1 cellular context compared by ENCODE assay signal in the genomic region with DNA sequence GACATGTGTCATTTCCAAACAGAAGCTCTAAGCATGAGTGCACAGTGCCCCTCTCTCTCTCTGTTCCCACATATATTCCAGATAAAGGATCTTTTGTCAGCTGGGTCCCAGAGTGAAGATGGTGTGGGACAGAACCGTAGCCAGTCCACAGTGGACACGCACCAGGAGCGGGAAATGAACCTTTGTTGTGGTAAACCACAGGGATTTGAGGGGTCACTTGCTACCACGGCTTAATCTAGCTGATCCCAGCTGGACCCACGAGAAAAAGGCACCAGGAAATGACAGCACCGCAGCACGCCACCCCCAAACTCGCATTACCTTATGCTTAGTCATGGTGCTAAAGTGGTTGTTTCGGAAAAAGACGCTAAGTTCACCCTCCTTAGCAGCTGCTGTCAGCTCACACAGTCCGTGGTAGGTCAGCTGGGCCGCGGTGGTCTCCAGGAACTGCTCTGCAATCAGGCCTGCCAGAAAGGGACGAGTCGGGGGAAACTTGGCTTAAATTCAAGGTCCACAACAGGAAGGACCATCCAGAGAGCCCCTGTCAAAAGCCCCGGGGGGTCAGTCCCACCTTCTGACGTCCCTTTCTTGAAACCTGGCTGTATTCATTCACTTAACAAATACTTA.
A peak's percentile ranks its signal among the peaks of the same experiment; 100 is the strongest.
TF ChIP-seq lines count a peak whose summit lies in the region.

No MANE protein-coding gene starts in this region.

TF ChIP-seq in K562, 482 proteins besides CTCF, POLR2A, EP300 and RAD21 (continued from another document and continues in another):
- TF ChIP-seq ZNF316 (IDR thresholded peaks at IDR 0.05) (peak; percentile 94), ZNF79 (CRISPR knock-in tag; IDR thresholded peaks at IDR 0.05; ENCODE audit: low read depth) (no peak), ETV6 (IDR thresholded peaks at IDR 0.05; ENCODE audit: borderline replicate concordance in 1 of 2, low read depth in 2 of 2, low read length in 1 of 2) (no peak; a peak in 1 of 4 replicates), ETV6 (CRISPR knock-in tag; IDR thresholded peaks at IDR 0.05; ENCODE audit: borderline replicate concordance) (no peak), CBX2 (IDR thresholded peaks at IDR 0.05; ENCODE audit: insufficient read depth, low read length, poor library complexity, severe bottlenecking) (no peak), CEBPB (tag; IDR thresholded peaks at IDR 0.05) (no peak), ERF (CRISPR knock-in tag; IDR thresholded peaks at IDR 0.05) (no peak), GTF2A2 (tag; IDR thresholded peaks at IDR 0.05) (no peak), CCAR2 (IDR thresholded peaks at IDR 0.05; ENCODE audit: low read depth, low read length) (no peak), ARHGAP35 (IDR thresholded peaks at IDR 0.05; ENCODE audit: partially characterized antibody) (no peak), SMARCA5 (IDR thresholded peaks at IDR 0.05) (no peak), SMARCC2 (IDR thresholded peaks at IDR 0.05; ENCODE audit: low read depth) (peak; percentile 78), DIDO1 (tag; IDR thresholded peaks at IDR 0.05; ENCODE audit: low read depth) (no peak), PHB2 (IDR thresholded peaks at IDR 0.05; ENCODE audit: low read depth) (no peak), PHF20 (IDR thresholded peaks at IDR 0.05; ENCODE audit: partially characterized antibody) (no peak), ZNF324 (CRISPR knock-in tag; IDR thresholded peaks at IDR 0.05) (no peak), FOXM1 (IDR thresholded peaks at IDR 0.05; ENCODE audit: low read depth) (no peak), FOXM1 (CRISPR knock-in tag; IDR thresholded peaks at IDR 0.05; ENCODE audit: low read depth) (no peak), BMI1 (IDR thresholded peaks at IDR 0.05; ENCODE audit: low read length) (no peak), KLF6 (CRISPR knock-in tag; IDR thresholded peaks at IDR 0.05; ENCODE audit: borderline replicate concordance) (no peak), SREBF1 (IDR thresholded peaks at IDR 0.05; ENCODE audit: borderline replicate concordance, low read depth, low read length) (no peak), HDAC3 (IDR thresholded peaks at IDR 0.05; ENCODE audit: borderline replicate concordance, partially characterized antibody) (no peak), CAMTA2 (CRISPR knock-in tag; conservative IDR thresholded peaks at IDR 0.05) (no peak), ZEB2 (IDR thresholded peaks at IDR 0.05) (no peak)
- TF ChIP-seq, protein P1, sequence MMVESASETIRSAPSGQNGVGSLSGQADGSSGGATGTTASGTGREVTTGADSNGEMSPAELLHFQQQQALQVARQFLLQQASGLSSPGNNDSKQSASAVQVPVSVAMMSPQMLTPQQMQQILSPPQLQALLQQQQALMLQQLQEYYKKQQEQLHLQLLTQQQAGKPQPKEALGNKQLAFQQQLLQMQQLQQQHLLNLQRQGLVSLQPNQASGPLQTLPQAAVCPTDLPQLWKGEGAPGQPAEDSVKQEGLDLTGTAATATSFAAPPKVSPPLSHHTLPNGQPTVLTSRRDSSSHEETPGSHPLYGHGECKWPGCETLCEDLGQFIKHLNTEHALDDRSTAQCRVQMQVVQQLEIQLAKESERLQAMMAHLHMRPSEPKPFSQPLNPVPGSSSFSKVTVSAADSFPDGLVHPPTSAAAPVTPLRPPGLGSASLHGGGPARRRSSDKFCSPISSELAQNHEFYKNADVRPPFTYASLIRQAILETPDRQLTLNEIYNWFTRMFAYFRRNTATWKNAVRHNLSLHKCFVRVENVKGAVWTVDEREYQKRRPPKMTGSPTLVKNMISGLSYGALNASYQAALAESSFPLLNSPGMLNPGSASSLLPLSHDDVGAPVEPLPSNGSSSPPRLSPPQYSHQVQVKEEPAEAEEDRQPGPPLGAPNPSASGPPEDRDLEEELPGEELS (CRISPR knock-in tag; IDR thresholded peaks at IDR 0.05; ENCODE audit: borderline replicate concordance) = no peak
- TF ChIP-seq, protein P2, sequence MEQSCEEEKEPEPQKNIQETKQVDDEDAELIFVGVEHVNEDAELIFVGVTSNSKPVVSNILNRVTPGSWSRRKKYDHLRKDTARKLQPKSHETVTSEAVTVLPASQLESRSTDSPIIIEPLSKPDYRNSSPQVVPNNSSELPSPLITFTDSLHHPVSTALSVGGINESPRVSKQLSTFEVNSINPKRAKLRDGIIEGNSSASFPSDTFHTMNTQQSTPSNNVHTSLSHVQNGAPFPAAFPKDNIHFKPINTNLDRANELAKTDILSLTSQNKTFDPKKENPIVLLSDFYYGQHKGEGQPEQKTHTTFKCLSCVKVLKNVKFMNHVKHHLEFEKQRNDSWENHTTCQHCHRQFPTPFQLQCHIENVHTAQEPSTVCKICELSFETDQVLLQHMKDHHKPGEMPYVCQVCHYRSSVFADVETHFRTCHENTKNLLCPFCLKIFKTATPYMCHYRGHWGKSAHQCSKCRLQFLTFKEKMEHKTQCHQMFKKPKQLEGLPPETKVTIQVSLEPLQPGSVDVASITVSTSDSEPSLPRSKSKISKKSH (CRISPR knock-in tag; IDR thresholded peaks at IDR 0.05) = no peak
- TF ChIP-seq, protein P3, sequence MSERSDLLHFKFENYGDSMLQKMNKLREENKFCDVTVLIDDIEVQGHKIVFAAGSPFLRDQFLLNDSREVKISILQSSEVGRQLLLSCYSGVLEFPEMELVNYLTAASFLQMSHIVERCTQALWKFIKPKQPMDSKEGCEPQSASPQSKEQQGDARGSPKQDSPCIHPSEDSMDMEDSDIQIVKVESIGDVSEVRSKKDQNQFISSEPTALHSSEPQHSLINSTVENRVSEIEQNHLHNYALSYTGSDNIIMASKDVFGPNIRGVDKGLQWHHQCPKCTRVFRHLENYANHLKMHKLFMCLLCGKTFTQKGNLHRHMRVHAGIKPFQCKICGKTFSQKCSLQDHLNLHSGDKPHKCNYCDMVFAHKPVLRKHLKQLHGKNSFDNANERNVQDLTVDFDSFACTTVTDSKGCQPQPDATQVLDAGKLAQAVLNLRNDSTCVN (CRISPR knock-in tag; IDR thresholded peaks at IDR 0.05) = no peak
- TF ChIP-seq, protein P4, sequence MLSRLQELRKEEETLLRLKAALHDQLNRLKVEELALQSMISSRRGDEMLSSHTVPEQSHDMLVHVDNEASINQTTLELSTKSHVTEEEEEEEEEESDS (CRISPR knock-in tag; IDR thresholded peaks at IDR 0.05) = no peak
- TF ChIP-seq, protein P5, sequence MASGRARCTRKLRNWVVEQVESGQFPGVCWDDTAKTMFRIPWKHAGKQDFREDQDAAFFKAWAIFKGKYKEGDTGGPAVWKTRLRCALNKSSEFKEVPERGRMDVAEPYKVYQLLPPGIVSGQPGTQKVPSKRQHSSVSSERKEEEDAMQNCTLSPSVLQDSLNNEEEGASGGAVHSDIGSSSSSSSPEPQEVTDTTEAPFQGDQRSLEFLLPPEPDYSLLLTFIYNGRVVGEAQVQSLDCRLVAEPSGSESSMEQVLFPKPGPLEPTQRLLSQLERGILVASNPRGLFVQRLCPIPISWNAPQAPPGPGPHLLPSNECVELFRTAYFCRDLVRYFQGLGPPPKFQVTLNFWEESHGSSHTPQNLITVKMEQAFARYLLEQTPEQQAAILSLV (tag; IDR thresholded peaks at IDR 0.05) = no peak
- TF ChIP-seq, protein P6, sequence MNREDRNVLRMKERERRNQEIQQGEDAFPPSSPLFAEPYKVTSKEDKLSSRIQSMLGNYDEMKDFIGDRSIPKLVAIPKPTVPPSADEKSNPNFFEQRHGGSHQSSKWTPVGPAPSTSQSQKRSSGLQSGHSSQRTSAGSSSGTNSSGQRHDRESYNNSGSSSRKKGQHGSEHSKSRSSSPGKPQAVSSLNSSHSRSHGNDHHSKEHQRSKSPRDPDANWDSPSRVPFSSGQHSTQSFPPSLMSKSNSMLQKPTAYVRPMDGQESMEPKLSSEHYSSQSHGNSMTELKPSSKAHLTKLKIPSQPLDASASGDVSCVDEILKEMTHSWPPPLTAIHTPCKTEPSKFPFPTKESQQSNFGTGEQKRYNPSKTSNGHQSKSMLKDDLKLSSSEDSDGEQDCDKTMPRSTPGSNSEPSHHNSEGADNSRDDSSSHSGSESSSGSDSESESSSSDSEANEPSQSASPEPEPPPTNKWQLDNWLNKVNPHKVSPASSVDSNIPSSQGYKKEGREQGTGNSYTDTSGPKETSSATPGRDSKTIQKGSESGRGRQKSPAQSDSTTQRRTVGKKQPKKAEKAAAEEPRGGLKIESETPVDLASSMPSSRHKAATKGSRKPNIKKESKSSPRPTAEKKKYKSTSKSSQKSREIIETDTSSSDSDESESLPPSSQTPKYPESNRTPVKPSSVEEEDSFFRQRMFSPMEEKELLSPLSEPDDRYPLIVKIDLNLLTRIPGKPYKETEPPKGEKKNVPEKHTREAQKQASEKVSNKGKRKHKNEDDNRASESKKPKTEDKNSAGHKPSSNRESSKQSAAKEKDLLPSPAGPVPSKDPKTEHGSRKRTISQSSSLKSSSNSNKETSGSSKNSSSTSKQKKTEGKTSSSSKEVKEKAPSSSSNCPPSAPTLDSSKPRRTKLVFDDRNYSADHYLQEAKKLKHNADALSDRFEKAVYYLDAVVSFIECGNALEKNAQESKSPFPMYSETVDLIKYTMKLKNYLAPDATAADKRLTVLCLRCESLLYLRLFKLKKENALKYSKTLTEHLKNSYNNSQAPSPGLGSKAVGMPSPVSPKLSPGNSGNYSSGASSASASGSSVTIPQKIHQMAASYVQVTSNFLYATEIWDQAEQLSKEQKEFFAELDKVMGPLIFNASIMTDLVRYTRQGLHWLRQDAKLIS (CRISPR knock-in tag; IDR thresholded peaks at IDR 0.05) = no peak
- TF ChIP-seq, protein P7, sequence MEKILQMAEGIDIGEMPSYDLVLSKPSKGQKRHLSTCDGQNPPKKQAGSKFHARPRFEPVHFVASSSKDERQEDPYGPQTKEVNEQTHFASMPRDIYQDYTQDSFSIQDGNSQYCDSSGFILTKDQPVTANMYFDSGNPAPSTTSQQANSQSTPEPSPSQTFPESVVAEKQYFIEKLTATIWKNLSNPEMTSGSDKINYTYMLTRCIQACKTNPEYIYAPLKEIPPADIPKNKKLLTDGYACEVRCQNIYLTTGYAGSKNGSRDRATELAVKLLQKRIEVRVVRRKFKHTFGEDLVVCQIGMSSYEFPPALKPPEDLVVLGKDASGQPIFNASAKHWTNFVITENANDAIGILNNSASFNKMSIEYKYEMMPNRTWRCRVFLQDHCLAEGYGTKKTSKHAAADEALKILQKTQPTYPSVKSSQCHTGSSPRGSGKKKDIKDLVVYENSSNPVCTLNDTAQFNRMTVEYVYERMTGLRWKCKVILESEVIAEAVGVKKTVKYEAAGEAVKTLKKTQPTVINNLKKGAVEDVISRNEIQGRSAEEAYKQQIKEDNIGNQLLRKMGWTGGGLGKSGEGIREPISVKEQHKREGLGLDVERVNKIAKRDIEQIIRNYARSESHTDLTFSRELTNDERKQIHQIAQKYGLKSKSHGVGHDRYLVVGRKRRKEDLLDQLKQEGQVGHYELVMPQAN (IDR thresholded peaks at IDR 0.05; ENCODE audit: borderline replicate concordance) = no peak
- TF ChIP-seq, protein P8, sequence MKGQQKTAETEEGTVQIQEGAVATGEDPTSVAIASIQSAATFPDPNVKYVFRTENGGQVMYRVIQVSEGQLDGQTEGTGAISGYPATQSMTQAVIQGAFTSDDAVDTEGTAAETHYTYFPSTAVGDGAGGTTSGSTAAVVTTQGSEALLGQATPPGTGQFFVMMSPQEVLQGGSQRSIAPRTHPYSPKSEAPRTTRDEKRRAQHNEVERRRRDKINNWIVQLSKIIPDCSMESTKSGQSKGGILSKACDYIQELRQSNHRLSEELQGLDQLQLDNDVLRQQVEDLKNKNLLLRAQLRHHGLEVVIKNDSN (CRISPR knock-in tag; IDR thresholded peaks at IDR 0.05) = no peak
- TF ChIP-seq, protein P9, sequence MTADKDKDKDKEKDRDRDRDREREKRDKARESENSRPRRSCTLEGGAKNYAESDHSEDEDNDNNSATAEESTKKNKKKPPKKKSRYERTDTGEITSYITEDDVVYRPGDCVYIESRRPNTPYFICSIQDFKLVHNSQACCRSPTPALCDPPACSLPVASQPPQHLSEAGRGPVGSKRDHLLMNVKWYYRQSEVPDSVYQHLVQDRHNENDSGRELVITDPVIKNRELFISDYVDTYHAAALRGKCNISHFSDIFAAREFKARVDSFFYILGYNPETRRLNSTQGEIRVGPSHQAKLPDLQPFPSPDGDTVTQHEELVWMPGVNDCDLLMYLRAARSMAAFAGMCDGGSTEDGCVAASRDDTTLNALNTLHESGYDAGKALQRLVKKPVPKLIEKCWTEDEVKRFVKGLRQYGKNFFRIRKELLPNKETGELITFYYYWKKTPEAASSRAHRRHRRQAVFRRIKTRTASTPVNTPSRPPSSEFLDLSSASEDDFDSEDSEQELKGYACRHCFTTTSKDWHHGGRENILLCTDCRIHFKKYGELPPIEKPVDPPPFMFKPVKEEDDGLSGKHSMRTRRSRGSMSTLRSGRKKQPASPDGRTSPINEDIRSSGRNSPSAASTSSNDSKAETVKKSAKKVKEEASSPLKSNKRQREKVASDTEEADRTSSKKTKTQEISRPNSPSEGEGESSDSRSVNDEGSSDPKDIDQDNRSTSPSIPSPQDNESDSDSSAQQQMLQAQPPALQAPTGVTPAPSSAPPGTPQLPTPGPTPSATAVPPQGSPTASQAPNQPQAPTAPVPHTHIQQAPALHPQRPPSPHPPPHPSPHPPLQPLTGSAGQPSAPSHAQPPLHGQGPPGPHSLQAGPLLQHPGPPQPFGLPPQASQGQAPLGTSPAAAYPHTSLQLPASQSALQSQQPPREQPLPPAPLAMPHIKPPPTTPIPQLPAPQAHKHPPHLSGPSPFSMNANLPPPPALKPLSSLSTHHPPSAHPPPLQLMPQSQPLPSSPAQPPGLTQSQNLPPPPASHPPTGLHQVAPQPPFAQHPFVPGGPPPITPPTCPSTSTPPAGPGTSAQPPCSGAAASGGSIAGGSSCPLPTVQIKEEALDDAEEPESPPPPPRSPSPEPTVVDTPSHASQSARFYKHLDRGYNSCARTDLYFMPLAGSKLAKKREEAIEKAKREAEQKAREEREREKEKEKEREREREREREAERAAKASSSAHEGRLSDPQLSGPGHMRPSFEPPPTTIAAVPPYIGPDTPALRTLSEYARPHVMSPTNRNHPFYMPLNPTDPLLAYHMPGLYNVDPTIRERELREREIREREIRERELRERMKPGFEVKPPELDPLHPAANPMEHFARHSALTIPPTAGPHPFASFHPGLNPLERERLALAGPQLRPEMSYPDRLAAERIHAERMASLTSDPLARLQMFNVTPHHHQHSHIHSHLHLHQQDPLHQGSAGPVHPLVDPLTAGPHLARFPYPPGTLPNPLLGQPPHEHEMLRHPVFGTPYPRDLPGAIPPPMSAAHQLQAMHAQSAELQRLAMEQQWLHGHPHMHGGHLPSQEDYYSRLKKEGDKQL (CRISPR knock-in tag; IDR thresholded peaks at IDR 0.05; ENCODE audit: borderline replicate concordance) = no peak
- TF ChIP-seq, protein P10, sequence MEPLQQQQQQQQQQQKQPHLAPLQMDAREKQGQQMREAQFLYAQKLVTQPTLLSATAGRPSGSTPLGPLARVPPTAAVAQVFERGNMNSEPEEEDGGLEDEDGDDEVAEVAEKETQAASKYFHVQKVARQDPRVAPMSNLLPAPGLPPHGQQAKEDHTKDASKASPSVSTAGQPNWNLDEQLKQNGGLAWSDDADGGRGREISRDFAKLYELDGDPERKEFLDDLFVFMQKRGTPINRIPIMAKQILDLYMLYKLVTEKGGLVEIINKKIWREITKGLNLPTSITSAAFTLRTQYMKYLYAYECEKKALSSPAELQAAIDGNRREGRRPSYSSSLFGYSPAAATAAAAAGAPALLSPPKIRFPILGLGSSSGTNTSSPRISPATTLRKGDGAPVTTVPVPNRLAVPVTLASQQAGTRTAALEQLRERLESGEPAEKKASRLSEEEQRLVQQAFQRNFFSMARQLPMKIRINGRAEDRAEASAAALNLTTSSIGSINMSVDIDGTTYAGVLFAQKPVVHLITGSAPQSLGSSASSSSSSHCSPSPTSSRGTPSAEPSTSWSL (CRISPR knock-in tag; IDR thresholded peaks at IDR 0.05; ENCODE audit: borderline replicate concordance) = no peak
